ENCODE assay signal across 27 cellular contexts in genomic region chr6:149918151-149918905, GRCh38. TPM values are rescaled to one million over a fixed set of nuclear protein-coding genes. Genes with fewer than 3 reads are reported as not detected.
"Had no signal": no experiment of that assay in that cellular context is flagged by ENCODE, and none has a peak within 500 bp of the region (broad histone marks: within the 10 kb centered on the region; RNA-seq: fewer than 3 reads in every experiment).

No MANE protein-coding gene starts in this region.

- H3K4me3 Mint-ChIP-seq: activated naive CD4-positive, alpha-beta T cell treated with anti-CD3 and anti-CD28 coated beads for 36 hours; activated naive CD8-positive, alpha-beta T cell treated with anti-CD3 and anti-CD28 coated beads, Interleukin-2, amount 10 ng/mL, durations not matched to agents 7 days and 5 days; activated T-cell treated with anti-CD3 and anti-CD28 coated beads, Interleukin-2, amount 50 U/mL, for 24 hours; mesothelial cell of epicardium; naive thymus-derived CD8-positive, alpha-beta T cell; neural progenitor cell; stimulated activated naive CD8-positive, alpha-beta T cell treated with anti-CD3 and anti-CD28 coated beads, Interleukin-15, amount 100 ng/mL, for 72 hours; WTC11 had no signal

- H3K27ac Mint-ChIP-seq: activated naive CD4-positive, alpha-beta T cell treated with anti-CD3 and anti-CD28 coated beads for 36 hours; activated naive CD8-positive, alpha-beta T cell treated with anti-CD3 and anti-CD28 coated beads, Interleukin-2, amount 10 ng/mL, durations not matched to agents 7 days and 5 days; activated T-cell treated with anti-CD3 and anti-CD28 coated beads, Interleukin-2, amount 50 U/mL, for 24 hours; mesothelial cell of epicardium; naive thymus-derived CD8-positive, alpha-beta T cell; neural progenitor cell; stimulated activated naive CD8-positive, alpha-beta T cell treated with anti-CD3 and anti-CD28 coated beads, Interleukin-15, amount 100 ng/mL, for 72 hours; WTC11 had no signal

- H3K36me3 Mint-ChIP-seq: activated naive CD8-positive, alpha-beta T cell treated with anti-CD3 and anti-CD28 coated beads, Interleukin-2, amount 10 ng/mL, durations not matched to agents 7 days and 5 days; mesothelial cell of epicardium; naive thymus-derived CD8-positive, alpha-beta T cell; neural progenitor cell; WTC11 had no signal

- DNase-seq: activated CD4-positive, alpha-beta T cell treated with anti-CD3 and anti-CD28 coated beads for 4 hours; activated CD4-positive, alpha-beta T cell treated with anti-CD3 and anti-CD28 coated beads, Interleukin-2, amount 50 U/mL, for 48 hours; activated effector memory CD4-positive, alpha-beta T cell treated with Interleukin-2 at 50 U/mL for 16 hours; activated naive CD4-positive, alpha-beta T cell treated with anti-CD3 and anti-CD28 coated beads for 36 hours; activated naive CD8-positive, alpha-beta T cell treated with anti-CD3 and anti-CD28 coated beads, Interleukin-2, amount 10 ng/mL, durations not matched to agents 7 days and 5 days; activated T-cell treated with anti-CD3 and anti-CD28 coated beads, Interleukin-2, amount 50 U/mL, for 24 hours; amniotic stem cell; dermis blood vessel endothelial cell; effector CD8-positive, alpha-beta T cell; kidney glomerular epithelial cell; left lung; naive thymus-derived CD8-positive, alpha-beta T cell; stimulated activated CD4-positive, alpha-beta T cell treated with anti-CD3 and anti-CD28 coated beads, Interleukin-12 subunit alpha, Interleukin-12 subunit beta, amount 100 ng/mL, for 4 hours; stimulated activated CD4-positive, alpha-beta T cell treated with anti-CD3 and anti-CD28 coated beads, Interleukin-4, amount 100 ng/mL, for 4 hours; stimulated activated naive CD8-positive, alpha-beta T cell treated with anti-CD3 and anti-CD28 coated beads, Interleukin-15, amount 100 ng/mL, for 72 hours; T1000 had no signal

- H3K27ac ChIP-seq: foreskin keratinocyte, left lung, neural progenitor cell, prostate gland, tibial nerve, vagina had no signal

- H3K4me3 ChIP-seq: left lung, lung, neural progenitor cell, prostate gland, tibial nerve, vagina had no signal

- H3K9me3 Mint-ChIP-seq: activated naive CD4-positive, alpha-beta T cell treated with anti-CD3 and anti-CD28 coated beads for 36 hours; activated naive CD8-positive, alpha-beta T cell treated with anti-CD3 and anti-CD28 coated beads, Interleukin-2, amount 10 ng/mL, durations not matched to agents 7 days and 5 days; activated T-cell treated with anti-CD3 and anti-CD28 coated beads, Interleukin-2, amount 50 U/mL, for 24 hours; mesothelial cell of epicardium; stimulated activated naive CD8-positive, alpha-beta T cell treated with anti-CD3 and anti-CD28 coated beads, Interleukin-15, amount 100 ng/mL, for 72 hours; WTC11 had no signal

- ATAC-seq: left lung; naive thymus-derived CD8-positive, alpha-beta T cell; WTC11 had no signal

RNA-seq across cellular contexts. Expression of gene RAET1G, which starts 4.6 kb away (rescaled TPM):
- total RNA-seq: activated naive CD4-positive, alpha-beta T cell treated with anti-CD3 and anti-CD28 coated beads for 36 hours; activated naive CD8-positive, alpha-beta T cell treated with anti-CD3 and anti-CD28 coated beads, Interleukin-2, amount 10 ng/mL, durations not matched to agents 7 days and 5 days; cerebellum; dermis blood vessel endothelial cell; mesothelial cell of epicardium; naive thymus-derived CD8-positive, alpha-beta T cell; T-helper 1 cell treated with Interleukin-12 subunit alpha and Interleukin-12 subunit beta and Interleukin-4 antibody, amounts not matched to agents 30 ng/mL and 1 ng/mL, for 36 hours; WTC11 had no signal

RNA-seq across cellular contexts. Expression of gene RAET1E, which starts 20.4 kb away (rescaled TPM):
- total RNA-seq: activated naive CD4-positive, alpha-beta T cell treated with anti-CD3 and anti-CD28 coated beads for 36 hours; activated naive CD8-positive, alpha-beta T cell treated with anti-CD3 and anti-CD28 coated beads, Interleukin-2, amount 10 ng/mL, durations not matched to agents 7 days and 5 days; cerebellum; dermis blood vessel endothelial cell; glomerular endothelial cell; mesothelial cell of epicardium; naive thymus-derived CD8-positive, alpha-beta T cell; T-helper 1 cell treated with Interleukin-12 subunit alpha and Interleukin-12 subunit beta and Interleukin-4 antibody, amounts not matched to agents 30 ng/mL and 1 ng/mL, for 36 hours; WTC11 had no signal

RNA-seq across cellular contexts. Expression of gene ULBP2, which starts 23.5 kb away (rescaled TPM):
- total RNA-seq: naive thymus-derived CD8-positive, alpha-beta T cell; vagina had no signal

RNA-seq across cellular contexts. Expression of gene ULBP1, which starts 45.4 kb away (rescaled TPM):
- total RNA-seq: vagina had no signal
